8 cellular contexts compared by ENCODE assay signal in the genomic region with DNA sequence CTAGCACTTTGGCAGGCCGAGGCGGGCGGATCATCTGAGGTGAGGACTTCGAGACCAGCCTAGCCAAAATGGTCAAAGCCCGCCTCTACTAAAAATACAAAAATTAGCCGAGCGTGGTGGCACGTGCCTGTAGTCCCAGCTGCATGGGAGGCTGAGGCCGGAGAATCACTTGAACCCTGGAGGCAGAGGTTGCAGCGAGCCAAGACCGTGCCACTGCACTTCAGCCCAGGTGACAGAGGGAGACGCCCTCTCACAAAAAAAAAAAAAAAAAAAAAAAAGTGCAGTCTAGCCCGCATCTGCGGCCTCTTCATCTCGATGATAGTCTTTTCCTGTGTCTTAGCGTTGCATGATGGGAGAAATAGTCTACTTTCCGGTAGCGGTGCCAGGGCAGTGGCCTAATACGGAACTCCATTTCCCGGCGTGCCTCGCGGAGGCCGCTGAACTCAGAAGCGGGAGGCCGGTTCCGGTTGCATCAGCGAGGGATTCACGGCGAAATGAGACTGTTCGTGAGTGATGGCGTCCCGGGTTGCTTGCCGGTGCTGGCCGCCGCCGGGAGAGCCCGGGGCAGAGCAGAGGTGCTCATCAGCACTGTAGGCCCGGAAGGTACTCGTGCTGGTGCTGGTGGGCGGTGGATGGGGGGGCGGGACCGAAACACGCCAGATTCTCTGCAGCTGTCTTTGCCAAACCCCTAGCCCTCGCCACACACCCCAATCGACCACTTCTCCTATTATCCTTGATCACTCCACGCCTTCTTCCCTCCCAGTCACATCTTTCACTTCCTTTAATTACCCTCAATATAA. TPM values are rescaled to one million over a fixed set of nuclear protein-coding genes. Genes with fewer than 3 reads are reported as not detected.
DNase-seq lines count a peak whose midpoint lies in the region; ATAC-seq and TF ChIP-seq lines count a peak whose summit lies in the region.

TSS of gene MARS1 (plus strand) at position 472 of the 800 bp plus-strand sequence. CDS start at position 495, 23 bp downstream.

- H3K36me3 Mint-ChIP-seq in activated naive CD8-positive, alpha-beta T cell treated with anti-CD3 and anti-CD28 coated beads, Interleukin-2, amount 50 U/mL, for 24 hours (ENCODE audit: low read depth): peaks cover 49% of the 10 kb centered on the region

- H3K27ac Mint-ChIP-seq in activated naive CD8-positive, alpha-beta T cell treated with anti-CD3 and anti-CD28 coated beads, Interleukin-2, amount 50 U/mL, for 24 hours: peak within 1 kb of the TSS; percentile 93

- TF ChIP-seq CTCF in GM12875 (IDR thresholded peaks at IDR 0.05; ENCODE audit: borderline replicate concordance, insufficient read depth, low read depth, low read length) (no peak), cardiac muscle cell (IDR thresholded peaks at IDR 0.05; ENCODE audit: low read depth, low read length) (no peak), parathyroid adenoma (IDR thresholded peaks at IDR 0.05) (no peak), tibial nerve (IDR thresholded peaks at IDR 0.05) (peak in 2 of 5 experiments; percentile 33 to 46)

- TF ChIP-seq EP300 in tibial nerve (IDR thresholded peaks at IDR 0.05): peak; percentile 75 to 89

- no peaks in the 10 kb centered on the region for H3K9me3 ChIP-seq in cardiac muscle cell (ENCODE audit: low read depth)
- no peaks in the 10 kb centered on the region for H3K9me3 ChIP-seq in parathyroid adenoma (ENCODE audit: control insufficient read depth, low read length)
- no peaks in the 10 kb centered on the region for H3K9me3 ChIP-seq in tibial nerve

- peak within 1 kb of the TSS; percentile 38 for H3K9ac ChIP-seq in parathyroid adenoma

- peak; percentile 99 for ATAC-seq in HG02798 (IDR thresholded peaks at IDR 0.05; ENCODE audit: poor library complexity, unreplicated experiment)
- peak; percentile 97 for ATAC-seq in activated naive CD8-positive, alpha-beta T cell treated with anti-CD3 and anti-CD28 coated beads, Interleukin-2, amount 50 U/mL, for 24 hours

- peaks cover 17% of the 10 kb centered on the region for H3K36me3 ChIP-seq in cardiac muscle cell
- no peaks in the 10 kb centered on the region for H3K36me3 ChIP-seq in parathyroid adenoma (ENCODE audit: control insufficient read depth, insufficient read depth, low read length)
- H3K36me3 ChIP-seq in tibial nerve: peaks cover 6 to 32% (median 7%) of the 10 kb centered on the region in 3 donors

- H3K4me1 ChIP-seq in cardiac muscle cell (ENCODE audit: low read depth) (peaks cover 6% of the 10 kb centered on the region), parathyroid adenoma (peaks cover 3% of the 10 kb centered on the region), tibial nerve (peaks cover 0 to 19% (median 12%) of the 10 kb centered on the region in 4 donors)

- peak within 1 kb of the TSS; percentile 97 for H3K4me3 Mint-ChIP-seq in activated naive CD8-positive, alpha-beta T cell treated with anti-CD3 and anti-CD28 coated beads, Interleukin-2, amount 50 U/mL, for 24 hours

- H3K27ac ChIP-seq in cardiac muscle cell: peak within 1 kb of the TSS; percentile 75
- H3K27ac ChIP-seq in parathyroid adenoma: peak within 1 kb of the TSS; percentile 31
- H3K27ac ChIP-seq in tibial nerve: peak within 1 kb of the TSS; percentile 48 to 78 (median 69)

- H2AFZ ChIP-seq in parathyroid adenoma: peak within 1 kb of the TSS; percentile 79

- 7% methylated on average over 47 of the region's 47 CpGs for WGBS in tibial nerve, 2 donors

- peaks cover 38% of the 10 kb centered on the region for H3K4me1 Mint-ChIP-seq in activated naive CD8-positive, alpha-beta T cell treated with anti-CD3 and anti-CD28 coated beads, Interleukin-2, amount 50 U/mL, for 24 hours

- H3K27me3 ChIP-seq in cardiac muscle cell: no peaks in the 10 kb centered on the region
- no peaks in the 10 kb centered on the region for H3K27me3 ChIP-seq in parathyroid adenoma (ENCODE audit: control insufficient read depth, insufficient read depth, low read length)
- H3K27me3 ChIP-seq in tibial nerve: no peaks in the 10 kb centered on the region

- DNase-seq in NCI-H1417 treated with DMSO at 0.1 percent for 48 hours (lab: John Stamatoyannopoulos, UW) (peak; percentile 93), SW480 (ENCODE audit: low spot score) (peak; percentile 99), cardiac muscle cell (ENCODE audit: low read depth in 1 of 2, low spot score in 1 of 2) (peak; percentile 96 to 97), tibial nerve (ENCODE audit: low spot score in 2 of 2) (peak; percentile 86 to 96)
- peak; percentile 91 for DNase-seq in activated naive CD8-positive, alpha-beta T cell treated with anti-CD3 and anti-CD28 coated beads, Interleukin-2, amount 50 U/mL, for 24 hours

- H3K4me3 ChIP-seq in GM12875 (ENCODE audit: low read depth, low read length) (peak within 1 kb of the TSS; percentile 95), cardiac muscle cell (peak within 1 kb of the TSS; percentile 98), parathyroid adenoma (ENCODE audit: low read depth, low read length) (peak within 1 kb of the TSS; percentile 89), tibial nerve (peak within 1 kb of the TSS; percentile 66 to 90 (median 80))

- no peaks in the 10 kb centered on the region for H3K27me3 Mint-ChIP-seq in activated naive CD8-positive, alpha-beta T cell treated with anti-CD3 and anti-CD28 coated beads, Interleukin-2, amount 50 U/mL, for 24 hours

- H3K79me2 ChIP-seq in parathyroid adenoma: peaks cover 8% of the 10 kb centered on the region

- TF ChIP-seq POLR2A in tibial nerve (IDR thresholded peaks at IDR 0.05): peak; percentile 12 to 51

- H3K9me3 Mint-ChIP-seq in activated naive CD8-positive, alpha-beta T cell treated with anti-CD3 and anti-CD28 coated beads, Interleukin-2, amount 50 U/mL, for 24 hours: no peaks in the 10 kb centered on the region

- peak within 1 kb of the TSS; percentile 59 for H3K4me2 ChIP-seq in parathyroid adenoma (ENCODE audit: low read length)

RNA-seq across cellular contexts. Expression of gene MARS1, which starts in this region (rescaled TPM):
- total RNA-seq in cardiac muscle cell (76.7 and 333 TPM in 2 replicates), tibial nerve (100 to 1,000 TPM in 1 of 4 donors, 10 to 100 TPM in 3; 53.5 to 101 (median 74.2) TPM)
- 153 and 190 TPM in 2 replicates for polyA plus RNA-seq in cardiac muscle cell

Comparison
In these comparisons a context has a peak if more than half of its experiments do, and no peak if none do; other contexts are left out.
1. Peak in every context shown above with its lines: DNase-seq, ATAC-seq, H3K4me3 ChIP-seq and H3K27ac ChIP-seq.